Comparison of ENCODE assay signal across 1 cellular context in genomic region chr1:114466334-114467014, GRCh38.
TF ChIP-seq lines count a peak whose summit lies in the region.

No MANE protein-coding gene starts in this region.

TF ChIP-seq in GM12878, 131 proteins besides CTCF, POLR2A, EP300 and RAD21:
- TF ChIP-seq SPI1 (IDR thresholded peaks at IDR 0.05; ENCODE audit: borderline replicate concordance, insufficient read depth, low read depth, low read length): no peak
- no peak for TF ChIP-seq HDAC2 (IDR thresholded peaks at IDR 0.05)
- TF ChIP-seq ZZZ3 (IDR thresholded peaks at IDR 0.05; ENCODE audit: control insufficient read depth, insufficient read length, low read depth): no peak
- no peak for TF ChIP-seq PRDM15 (CRISPR knock-in tag; IDR thresholded peaks at IDR 0.05)
- no peak for TF ChIP-seq IRF4 (IDR thresholded peaks at IDR 0.05; ENCODE audit: low read depth, low read length)
- no peak for TF ChIP-seq SIX5 (IDR thresholded peaks at IDR 0.05; ENCODE audit: low read depth, low read length, severe bottlenecking)
- TF ChIP-seq GABPA (IDR thresholded peaks at IDR 0.05; ENCODE audit: low read depth): no peak
- TF ChIP-seq POU2F2 (IDR thresholded peaks at IDR 0.05; ENCODE audit: borderline replicate concordance, low read depth, low read length): no peak
- TF ChIP-seq FOS (IDR thresholded peaks at IDR 0.05; ENCODE audit: borderline replicate concordance, extremely low read depth, insufficient read length): no peak
- no peak for TF ChIP-seq RAD51 (IDR thresholded peaks at IDR 0.05)
- no peak for TF ChIP-seq NR2C1 (IDR thresholded peaks at IDR 0.05)
- TF ChIP-seq PAX5 (IDR thresholded peaks at IDR 0.05; ENCODE audit: borderline replicate concordance, low read depth, low read length): no peak
- TF ChIP-seq PML (IDR thresholded peaks at IDR 0.05; ENCODE audit: low read length): no peak
- TF ChIP-seq CUX1 (IDR thresholded peaks at IDR 0.05; ENCODE audit: insufficient replicate concordance, low read depth, low read length): no peak
